8 cellular contexts compared by ENCODE assay signal in the genomic region with DNA sequence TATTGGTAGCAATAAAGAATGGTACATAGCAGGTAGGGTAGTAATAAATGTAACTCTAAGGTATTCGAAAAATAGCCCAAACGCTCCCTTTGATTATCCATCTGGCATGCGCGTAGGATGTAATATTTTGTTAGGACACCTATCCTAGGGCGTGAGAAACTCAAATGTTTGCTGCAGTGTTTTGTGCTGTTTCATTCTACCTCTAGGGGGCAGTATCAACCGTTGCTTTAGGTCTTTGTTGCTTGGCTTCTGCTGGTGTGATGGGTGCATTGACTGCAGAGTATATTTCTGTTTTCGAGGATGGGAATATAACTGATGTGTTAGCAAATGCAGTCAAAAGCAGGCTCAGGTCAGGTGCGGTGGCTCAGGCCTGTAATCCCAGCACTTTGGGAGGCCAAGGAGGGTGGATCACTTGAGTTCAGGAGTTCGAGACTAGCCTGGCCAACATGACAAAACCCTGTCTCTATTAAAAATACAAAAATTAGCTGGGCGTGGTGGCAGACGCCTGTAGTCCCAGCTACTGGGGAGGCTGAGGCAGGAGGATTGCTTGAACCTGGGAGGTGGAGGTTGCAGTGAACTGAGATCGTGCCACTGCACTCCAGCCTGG. TPM values are rescaled to one million over a fixed set of nuclear protein-coding genes. Genes with fewer than 3 reads are reported as not detected.
A peak's percentile ranks its signal among the peaks of the same experiment; 100 is the strongest.
DNase-seq lines count a peak whose midpoint lies in the region; ATAC-seq, FAIRE-seq and TF ChIP-seq lines count a peak whose summit lies in the region.
"Not testable (repeated sequence)": the region's sequence is repeated elsewhere in the genome, so short reads cannot be mapped to it uniquely, and the experiment has no call there.

No MANE protein-coding gene starts in this region.

- not testable (repeated sequence) for H3K79me2 ChIP-seq in PC-9 (ENCODE audit: low read depth); HepG2 (ENCODE audit: insufficient read depth, low read length); smooth muscle cell (ENCODE audit: low read depth)

- H3K27ac ChIP-seq in PC-9; HepG2 (ENCODE audit: extremely low read length, insufficient read depth, low read length); smooth muscle cell (ENCODE audit: low read depth): not testable (repeated sequence)

- CTCF ChIA-PET in BJ (lab: Yijun Ruan, JAX), result interaction anchor here (0.7 to 1.6 kb wide), 2 partner anchors 9 to 12 kb away, joined by 3 to 6 read pairs; no protein-coding TSS in a partner anchor
- CTCF ChIA-PET in PC-9 (lab: Charles Lee); activated naive CD4-positive, alpha-beta T cell treated with anti-CD3 and anti-CD28 coated beads for 36 hours (lab: Charles Lee): not testable (repeated sequence)
- CTCF ChIA-PET in HepG2 (lab: Yijun Ruan, JAX; ENCODE audit: low intra/inter-chr PET ratio, low total read pairs), result interaction anchor here (1.3 to 1.6 kb wide), 2 partner anchors 260 to 261 kb away, joined by 4 to 6 read pairs; no protein-coding TSS in a partner anchor

- not testable (repeated sequence) for H2AFZ ChIP-seq in PC-9; HepG2 (ENCODE audit: low read length); smooth muscle cell (ENCODE audit: low read depth)

- TF ChIP-seq POLR2A in NB4 (IDR thresholded peaks at IDR 0.05; ENCODE audit: extremely low read depth, insufficient read length); HepG2 (IDR thresholded peaks at IDR 0.05; ENCODE audit: insufficient read depth in 1 of 2, low read depth in 2 of 2, low read length in 2 of 2): not testable (repeated sequence)

- in situ Hi-C loops in GM13977 (cut with MboI; ENCODE audit: low pct_unique_long_range_greater_than_20kb, low sequenced_read_pairs, unreplicated experiment); HepG2 (cut with HindIII; ENCODE audit: extremely low pct_ligation_motif_present, low pct_unique_long_range_greater_than_20kb): not testable (repeated sequence)

- H3F3A ChIP-seq in PC-9 (ENCODE audit: insufficient read depth, low read depth); smooth muscle cell (ENCODE audit: low read depth): not testable (repeated sequence)

- not testable (repeated sequence) for H3K27ac Mint-ChIP-seq in activated naive CD4-positive, alpha-beta T cell treated with anti-CD3 and anti-CD28 coated beads for 36 hours

- H3K9me3 ChIP-seq in PC-9 (ENCODE audit: insufficient read depth, low read depth); HepG2 (ENCODE audit: low read length); smooth muscle cell (replicated peaks; ENCODE audit: low read depth): not testable (repeated sequence)

- H3K4me3 Mint-ChIP-seq in activated naive CD4-positive, alpha-beta T cell treated with anti-CD3 and anti-CD28 coated beads for 36 hours, result not testable (repeated sequence)

- H3K36me3 ChIP-seq in BJ (ENCODE audit: control insufficient read depth, insufficient read depth, low read length); PC-9 (ENCODE audit: low read depth); HepG2 (replicated peaks in 1 of 2; ENCODE audit: control insufficient read depth in 1 of 2, insufficient read depth in 2 of 2, low read length in 2 of 2); smooth muscle cell (ENCODE audit: low read depth): not testable (repeated sequence)

- not testable (repeated sequence) for H3K4me3 ChIP-seq in BJ (ENCODE audit: low read depth, low read length); NB4 (ENCODE audit: low read depth, low read length); PC-9; HepG2 (replicated peaks in 1 of 3; ENCODE audit: insufficient read depth in 1 of 3, low read depth in 2 of 3, low read length in 3 of 3); smooth muscle cell

- not testable (repeated sequence) for H3K36me3 Mint-ChIP-seq in activated naive CD4-positive, alpha-beta T cell treated with anti-CD3 and anti-CD28 coated beads for 36 hours (ENCODE audit: low read depth)

- ATAC-seq in HepG2, result peak; percentile 84

- not testable (repeated sequence) for H3K9me2 ChIP-seq in PC-9 (ENCODE audit: insufficient read depth)

- TF ChIP-seq CTCF in BJ (IDR thresholded peaks at IDR 0.05; ENCODE audit: insufficient read depth, low read depth, low read length) (peak; percentile 75), GM13977 (IDR thresholded peaks at IDR 0.05; ENCODE audit: extremely low read depth, insufficient read depth, missing control alignments) (peak; percentile 73), NB4 (IDR thresholded peaks at IDR 0.05; ENCODE audit: low read depth, low read length) (peak; percentile 83), PC-9 (conservative IDR thresholded peaks at IDR 0.05) (peak; percentile 79), HepG2 (CRISPR knock-in tag; IDR thresholded peaks at IDR 0.05) (peak; percentile 85), smooth muscle cell (IDR thresholded peaks at IDR 0.05; ENCODE audit: borderline replicate concordance, insufficient read depth, poor library complexity, severe bottlenecking) (peak; percentile 64)

- peak; percentile 79 for TF ChIP-seq RAD21 in HepG2 (CRISPR knock-in tag; IDR thresholded peaks at IDR 0.05)

- not testable (repeated sequence) for H3K27me3 ChIP-seq in BJ (ENCODE audit: control insufficient read depth, insufficient read depth, low read length); PC-9 (ENCODE audit: insufficient read depth, low read depth); HepG2 (ENCODE audit: control insufficient read depth in 1 of 2, insufficient read depth in 2 of 2, low read length in 2 of 2); smooth muscle cell (ENCODE audit: low read depth)

- H3K4me1 ChIP-seq in PC-9 (replicated peaks; ENCODE audit: insufficient read depth); HepG2 (ENCODE audit: insufficient read depth, low read length); smooth muscle cell (ENCODE audit: low read depth): not testable (repeated sequence)

- peaks cover 23% of the 10 kb centered on the region for H4K20me1 ChIP-seq in PC-9 (ENCODE audit: insufficient read depth)
- H4K20me1 ChIP-seq in HepG2 (ENCODE audit: insufficient read depth, low read length); smooth muscle cell (ENCODE audit: low read depth): not testable (repeated sequence)

- TF ChIP-seq EP300 in HepG2 (IDR thresholded peaks at IDR 0.05; ENCODE audit: low read depth in 2 of 2, low read length in 2 of 2); HepG2 (CRISPR knock-in tag; IDR thresholded peaks at IDR 0.05; ENCODE audit: borderline replicate concordance): not testable (repeated sequence)

- not testable (repeated sequence) for H3K9ac ChIP-seq in HepG2 (ENCODE audit: insufficient read depth, low read depth, low read length); smooth muscle cell (ENCODE audit: low read depth)

- 69% methylated on average over 12 of the region's 12 CpGs for WGBS in HepG2 (ENCODE audit: low lambda C conversion rate)
- 62% methylated on average over 12 of the region's 12 CpGs for WGBS in smooth muscle cell (ENCODE audit: low lambda C conversion rate)

- not testable (repeated sequence) for H3K27me3 Mint-ChIP-seq in activated naive CD4-positive, alpha-beta T cell treated with anti-CD3 and anti-CD28 coated beads for 36 hours (ENCODE audit: low read depth)

- not testable (repeated sequence) for H3K9me3 Mint-ChIP-seq in activated naive CD4-positive, alpha-beta T cell treated with anti-CD3 and anti-CD28 coated beads for 36 hours

- peak; percentile 86 for FAIRE-seq in HepG2 (lab: Jason Lieb, UNC)

- POLR2A ChIA-PET in BJ (lab: Charles Lee); PC-9 (lab: Charles Lee; ENCODE audit: unreplicated experiment); HepG2 (lab: Yijun Ruan, JAX): not testable (repeated sequence)

- H3K4me1 Mint-ChIP-seq in activated naive CD4-positive, alpha-beta T cell treated with anti-CD3 and anti-CD28 coated beads for 36 hours (ENCODE audit: low read depth), result not testable (repeated sequence)

- not testable (repeated sequence) for BruUV-seq in PC-9 (replicated peaks; lab: Mats Ljungman, UMichigan); HepG2 (replicated peaks; lab: Mats Ljungman, UMichigan)

- DNase-seq in BJ (ENCODE audit: low read depth); smooth muscle cell (lab: John Stamatoyannopoulos, UW; ENCODE audit: unreplicated experiment): not testable (repeated sequence)
- DNase-seq in GM13977 (ENCODE audit: low spot score), result peak; percentile 66
- DNase-seq in NB4 (ENCODE audit: low read depth), result peak; percentile 64
- DNase-seq in PC-9, result peak in 1 of 2 experiments; percentile 5
- peak; percentile 14 for DNase-seq in activated naive CD4-positive, alpha-beta T cell treated with anti-CD3 and anti-CD28 coated beads for 36 hours
- peak; percentile 72 for DNase-seq in fibroblast of peridontal ligament (ENCODE audit: extremely low read depth)
- DNase-seq in HepG2 (ENCODE audit: low spot score), result peak; percentile 72

- intact Hi-C loops in PC-9 (cut with micrococcal nuclease; ENCODE audit: unreplicated experiment); activated naive CD4-positive, alpha-beta T cell treated with anti-CD3 and anti-CD28 coated beads for 36 hours (cut with micrococcal nuclease): not testable (repeated sequence)
- intact Hi-C loops in HepG2 (cut with micrococcal nuclease; ENCODE audit: unreplicated experiment), result loop anchor here (1.0 to 10.0 kb wide), 3 partner anchors 27 to 262 kb away; no protein-coding TSS in a partner anchor

- H3K4me2 ChIP-seq in PC-9; HepG2 (ENCODE audit: low read depth, low read length); smooth muscle cell: not testable (repeated sequence)

RNA-seq across cellular contexts. Expression of gene KATNIP, which starts 55.7 kb away (rescaled TPM):
- polyA plus RNA-seq in BJ (2011; rRNA removed), result 16.9 and 18.8 TPM in 2 replicates
- 21.1 and 24.8 TPM in 2 replicates for polyA minus RNA-seq in BJ (2011; rRNA and poly(A)+ RNA removed)
- total RNA-seq in PC-9 (2021), result 60.9 and 64.8 TPM in 2 replicates
- total RNA-seq in activated naive CD4-positive, alpha-beta T cell treated with anti-CD3 and anti-CD28 coated beads for 36 hours, result 1 to 10 TPM; 7.6 to 9.0 TPM
- total RNA-seq in HepG2 (2016; rRNA removed; fragmentation: Illumina TruSeq; extraction: Trizol), result 11.8 and 12.0 TPM in 2 replicates
- 1.4 and 2.9 TPM in 2 replicates for total RNA-seq in HepG2 (2016; cell fraction: cytosol; rRNA removed; fragmentation: Illumina TruSeq; extraction: Trizol; ENCODE audit: low read depth)
- total RNA-seq in HepG2 (2016; cell fraction: insoluble cytoplasmic fraction; rRNA removed; fragmentation: Illumina TruSeq; extraction: Trizol), result 11.9 and 13.3 TPM in 2 replicates
- total RNA-seq in HepG2 (2016; cell fraction: membrane; rRNA removed; fragmentation: Illumina TruSeq; extraction: Trizol), result 3.3 and 4.4 TPM in 2 replicates
- total RNA-seq in HepG2 (2016; cell fraction: nucleus; rRNA removed; fragmentation: Illumina TruSeq; extraction: Trizol), result 19.2 and 23.9 TPM in 2 replicates
- polyA plus RNA-seq in HepG2 (2011; rRNA removed), result 9.7 and 13.1 TPM in 2 replicates
- 4.9 and 5.9 TPM in 2 replicates for polyA plus RNA-seq in HepG2 (2011; cell fraction: cytosol; rRNA removed)
- 69.4 and 79.1 TPM in 2 replicates for polyA plus RNA-seq in HepG2 (2011; cell fraction: nucleus; rRNA removed)
- 7.3 and 9.1 TPM in 2 replicates for polyA plus RNA-seq in HepG2 (2012)
- 0.67 and 0.72 TPM in 2 replicates for polyA plus RNA-seq in HepG2 (2016; cell fraction: cytosol; fragmentation: Illumina TruSeq; extraction: Trizol; ENCODE audit: low read depth)
- 5.8 and 8.3 TPM in 2 replicates for polyA plus RNA-seq in HepG2 (2016; cell fraction: insoluble cytoplasmic fraction; fragmentation: Illumina TruSeq; extraction: Trizol; ENCODE audit: low read depth)
- polyA plus RNA-seq in HepG2 (2016; cell fraction: membrane; fragmentation: Illumina TruSeq; extraction: Trizol; ENCODE audit: low read depth), result 0.84 and 1.0 TPM in 2 replicates
- 26.4 and 32.6 TPM in 2 replicates for polyA plus RNA-seq in HepG2 (2016; cell fraction: nucleus; fragmentation: Illumina TruSeq; extraction: Trizol; ENCODE audit: insufficient read depth, low read depth)
- 14.8 and 27.4 TPM in 2 replicates for polyA minus RNA-seq in HepG2 (2011; rRNA and poly(A)+ RNA removed; ENCODE audit: low replicate concordance)
- 5.6 and 7.6 TPM in 2 replicates for polyA minus RNA-seq in HepG2 (2011; cell fraction: cytosol; rRNA and poly(A)+ RNA removed)
- polyA minus RNA-seq in HepG2 (2011; cell fraction: nucleus; rRNA and poly(A)+ RNA removed), result 46.9 and 47.9 TPM in 2 replicates
- total RNA-seq in smooth muscle cell, result 8.6 and 12.4 TPM in 2 replicates
- 5.2 and 9.8 TPM in 2 replicates for polyA plus RNA-seq in smooth muscle cell

RNA-seq across cellular contexts. Expression of gene GTF3C1, which starts 55.9 kb away (rescaled TPM):
- polyA plus RNA-seq in BJ (2011; rRNA removed) (22.8 and 35.8 TPM in 2 replicates), HepG2 (2011; rRNA removed) (29.2 and 36.7 TPM in 2 replicates), smooth muscle cell (47.1 and 47.6 TPM in 2 replicates)
- 59.6 and 72.5 TPM in 2 replicates for polyA minus RNA-seq in BJ (2011; rRNA and poly(A)+ RNA removed)
- total RNA-seq in PC-9 (2021) (118 and 142 TPM in 2 replicates), HepG2 (2016; rRNA removed; fragmentation: Illumina TruSeq; extraction: Trizol) (44.9 and 72.7 TPM in 2 replicates), smooth muscle cell (61.9 and 78.5 TPM in 2 replicates)
- 10 to 100 TPM; 52.5 to 54.1 TPM for total RNA-seq in activated naive CD4-positive, alpha-beta T cell treated with anti-CD3 and anti-CD28 coated beads for 36 hours
- 15.7 and 16.0 TPM in 2 replicates for total RNA-seq in HepG2 (2016; cell fraction: cytosol; rRNA removed; fragmentation: Illumina TruSeq; extraction: Trizol; ENCODE audit: low read depth)
- total RNA-seq in HepG2 (2016; cell fraction: insoluble cytoplasmic fraction; rRNA removed; fragmentation: Illumina TruSeq; extraction: Trizol), result 34.4 and 74.8 TPM in 2 replicates
- total RNA-seq in HepG2 (2016; cell fraction: membrane; rRNA removed; fragmentation: Illumina TruSeq; extraction: Trizol), result 23.3 and 26.6 TPM in 2 replicates
- total RNA-seq in HepG2 (2016; cell fraction: nucleus; rRNA removed; fragmentation: Illumina TruSeq; extraction: Trizol), result 94.4 and 99.1 TPM in 2 replicates
- 23.4 and 32.3 TPM in 2 replicates for polyA plus RNA-seq in HepG2 (2011; cell fraction: cytosol; rRNA removed)
- polyA plus RNA-seq in HepG2 (2011; cell fraction: nucleus; rRNA removed), result 116 and 121 TPM in 2 replicates
- polyA plus RNA-seq in HepG2 (2012), result 36.5 and 37.3 TPM in 2 replicates
- polyA plus RNA-seq in HepG2 (2016; cell fraction: cytosol; fragmentation: Illumina TruSeq; extraction: Trizol; ENCODE audit: low read depth), result 7.7 TPM in 2 replicates
- polyA plus RNA-seq in HepG2 (2016; cell fraction: insoluble cytoplasmic fraction; fragmentation: Illumina TruSeq; extraction: Trizol; ENCODE audit: low read depth), result 36.4 and 43.1 TPM in 2 replicates
- polyA plus RNA-seq in HepG2 (2016; cell fraction: membrane; fragmentation: Illumina TruSeq; extraction: Trizol; ENCODE audit: low read depth), result 12.2 and 12.6 TPM in 2 replicates
- polyA plus RNA-seq in HepG2 (2016; cell fraction: nucleus; fragmentation: Illumina TruSeq; extraction: Trizol; ENCODE audit: insufficient read depth, low read depth), result 147 and 157 TPM in 2 replicates
- 64.4 and 114 TPM in 2 replicates for polyA minus RNA-seq in HepG2 (2011; rRNA and poly(A)+ RNA removed; ENCODE audit: low replicate concordance)
- 73.8 and 74.4 TPM in 2 replicates for polyA minus RNA-seq in HepG2 (2011; cell fraction: cytosol; rRNA and poly(A)+ RNA removed)
- polyA minus RNA-seq in HepG2 (2011; cell fraction: nucleus; rRNA and poly(A)+ RNA removed), result 75.6 and 96.5 TPM in 2 replicates
